ENCODE assay signal across 20 cellular contexts in the genomic region with DNA sequence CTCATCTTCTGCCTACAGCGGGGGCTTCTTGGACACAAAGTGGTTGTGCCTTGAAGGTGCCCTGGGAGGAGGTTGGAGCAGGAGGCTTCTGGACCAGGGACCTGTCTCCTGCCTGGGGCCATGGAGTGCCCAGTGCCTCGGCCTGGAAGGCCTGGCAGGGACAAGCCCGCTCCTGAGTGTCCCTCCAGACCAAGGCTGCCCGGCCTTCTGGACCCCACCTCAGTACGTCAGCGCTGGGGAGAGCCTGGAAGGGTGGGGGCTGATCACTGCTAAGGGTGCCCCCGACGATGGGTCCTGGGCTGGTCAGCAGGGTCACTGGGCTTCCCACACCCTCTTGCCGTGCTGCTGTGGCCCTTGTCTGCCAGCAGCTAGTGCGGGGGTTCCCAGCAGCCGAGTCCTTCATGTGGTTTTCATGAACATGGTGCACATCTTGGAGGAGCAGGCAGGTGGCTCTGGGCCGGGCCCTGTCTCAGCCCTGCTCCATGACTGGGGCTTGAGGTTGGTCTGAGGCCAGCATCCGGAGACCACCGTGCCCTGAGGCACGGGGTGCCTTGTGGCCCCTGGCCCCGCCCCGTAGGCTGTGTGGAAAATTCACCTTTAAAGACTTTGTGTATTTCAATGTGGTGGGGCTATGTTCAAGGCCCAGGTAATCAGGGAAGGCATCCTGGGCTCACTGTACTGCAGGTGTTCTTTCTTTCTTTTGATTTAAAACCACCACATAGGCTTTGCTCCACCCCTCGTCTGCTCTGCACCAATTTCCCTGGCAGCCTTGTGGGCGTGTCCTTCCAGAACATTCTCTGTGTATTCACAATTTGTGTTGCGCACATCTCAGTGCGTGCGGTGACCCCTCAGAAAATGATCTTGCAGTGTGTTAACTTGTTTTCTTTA. TPM values are rescaled to one million over a fixed set of nuclear protein-coding genes. Genes with fewer than 3 reads are reported as not detected.
DNase-seq lines count a peak whose midpoint lies in the region; ATAC-seq and TF ChIP-seq lines count a peak whose summit lies in the region.
"Had no signal": no experiment of that assay in that cellular context is flagged by ENCODE, and none has a peak within 500 bp of the region (broad histone marks: within the 10 kb centered on the region; RNA-seq: fewer than 3 reads in every experiment).

No MANE protein-coding gene starts in this region.

- intact Hi-C loops in CD4-positive, alpha-beta T cell (cut with DNase I, micrococcal nuclease), result no loop called here
- intact Hi-C loops in activated T-helper 1 cell treated with anti-CD3 and anti-CD28 coated beads, Interleukin-12 subunit alpha, Interleukin-12 subunit beta, Interleukin-2, Interleukin-4 antibody, amounts not matched to agents 30 ng/mL and 10 ng/mL and 1 ng/mL, durations not matched to agents 14 hours and 24 hours and 36 hours (cut with micrococcal nuclease), result no loop called here
- intact Hi-C loops in naive thymus-derived CD4-positive, alpha-beta T cell (cut with micrococcal nuclease), result loop anchor here in 1 of 2 donors (2.0 kb wide), 1 partner anchor 18 kb away; no protein-coding TSS in a partner anchor

- H3K27me3 ChIP-seq in CD4-positive, CD25-positive, alpha-beta regulatory T cell (ENCODE audit: control insufficient read depth, insufficient read depth, low read length), result no peaks in the 10 kb centered on the region
- H3K27me3 ChIP-seq in CD4-positive, alpha-beta T cell (ENCODE audit: control insufficient read depth, insufficient read depth, low read length), result no peaks in the 10 kb centered on the region
- H3K27me3 ChIP-seq in naive thymus-derived CD4-positive, alpha-beta T cell (ENCODE audit: control insufficient read depth in 2 of 2, insufficient read depth in 2 of 2, low read length in 2 of 2), result no peaks in the 10 kb centered on the region
- H3K27me3 ChIP-seq: dorsolateral prefrontal cortex had no signal

- no peak overlapping the region for H3K4me3 ChIP-seq in CD4-positive, CD25-positive, alpha-beta regulatory T cell (ENCODE audit: low read depth, low read length)
- H3K4me3 ChIP-seq in naive thymus-derived CD4-positive, alpha-beta T cell (ENCODE audit: low read length), result no peak overlapping the region
- H3K4me3 ChIP-seq: dorsolateral prefrontal cortex, thoracic aorta had no signal

- H3K4me3 Mint-ChIP-seq in CD4-positive, CD25-positive, alpha-beta regulatory T cell, result no peak overlapping the region
- H3K4me3 Mint-ChIP-seq in CD4-positive, alpha-beta T cell, result no peak overlapping the region
- no peak overlapping the region for H3K4me3 Mint-ChIP-seq in activated T-helper 1 cell treated with anti-CD3 and anti-CD28 coated beads, Interleukin-12 subunit alpha, Interleukin-12 subunit beta, Interleukin-2, Interleukin-4 antibody, amounts not matched to agents 30 ng/mL and 10 ng/mL and 1 ng/mL, durations not matched to agents 14 hours and 24 hours and 36 hours
- peak overlapping the region in 9 of 10 donors; percentile 5 to 79 (median 62) for H3K4me3 Mint-ChIP-seq in naive thymus-derived CD4-positive, alpha-beta T cell
- H3K4me3 Mint-ChIP-seq: mesothelial cell of epicardium, nephron had no signal

- no peaks in the 10 kb centered on the region for H3K9me3 Mint-ChIP-seq in CD4-positive, CD25-positive, alpha-beta regulatory T cell
- H3K9me3 Mint-ChIP-seq in CD4-positive, alpha-beta T cell, result no peaks in the 10 kb centered on the region
- no peaks in the 10 kb centered on the region for H3K9me3 Mint-ChIP-seq in activated T-helper 1 cell treated with anti-CD3 and anti-CD28 coated beads, Interleukin-12 subunit alpha, Interleukin-12 subunit beta, Interleukin-2, Interleukin-4 antibody, amounts not matched to agents 30 ng/mL and 10 ng/mL and 1 ng/mL, durations not matched to agents 14 hours and 24 hours and 36 hours
- H3K9me3 Mint-ChIP-seq in naive thymus-derived CD4-positive, alpha-beta T cell, result no peaks in the 10 kb centered on the region

- peaks cover 13% of the 10 kb centered on the region for H3K4me1 ChIP-seq in CD4-positive, CD25-positive, alpha-beta regulatory T cell (ENCODE audit: control insufficient read depth, insufficient read depth, low read length, poor library complexity, severe bottlenecking)
- H3K4me1 ChIP-seq in naive thymus-derived CD4-positive, alpha-beta T cell (ENCODE audit: control insufficient read depth in 2 of 2, insufficient read depth in 2 of 2, low read length in 2 of 2), result peaks cover 0 to 44% of the 10 kb centered on the region in 2 donors

- H3K36me3 ChIP-seq in CD4-positive, CD25-positive, alpha-beta regulatory T cell (ENCODE audit: control insufficient read depth, insufficient read depth, low read length), result peaks cover 5% of the 10 kb centered on the region
- H3K36me3 ChIP-seq in naive thymus-derived CD4-positive, alpha-beta T cell (ENCODE audit: control insufficient read depth in 2 of 3, insufficient read depth in 3 of 3, low read length in 3 of 3), result peaks cover 0 to 19% (median 0%) of the 10 kb centered on the region in 3 experiments

- DNase-seq in CD4-positive, CD25-positive, alpha-beta regulatory T cell, result peak in 1 of 3 donors; percentile 27
- no peak for DNase-seq in CD4-positive, alpha-beta T cell
- no peak for DNase-seq in activated T-helper 1 cell treated with anti-CD3 and anti-CD28 coated beads, Interleukin-12 subunit alpha, Interleukin-12 subunit beta, Interleukin-2, Interleukin-4 antibody, amounts not matched to agents 30 ng/mL and 10 ng/mL and 1 ng/mL, durations not matched to agents 14 hours and 24 hours and 36 hours (ENCODE audit: low spot score)
- DNase-seq in naive thymus-derived CD4-positive, alpha-beta T cell, result peak in 5 of 9 donors; percentile 31 to 47 (median 36)
- no peak for DNase-seq in activated effector memory CD4-positive, alpha-beta T cell treated with anti-CD3 and anti-CD28 coated beads, Interleukin-2, amount 50 U/mL, for 16 hours
- DNase-seq: activated gamma-delta T cell treated with Interleukin-2 at 50 U/mL for 16 hours, dorsolateral prefrontal cortex, GF-D8, head of caudate nucleus, left colon, NCI-H1105 treated with DMSO at 0.1 percent for 48 hours, NCI-H2081, PC-3, SHP77 treated with DMSO at 0.1 percent for 48 hours, SW 1271 had no signal

- H3K9me3 ChIP-seq in CD4-positive, CD25-positive, alpha-beta regulatory T cell (ENCODE audit: control insufficient read depth in 2 of 2, low read length in 2 of 2), result no peaks in the 10 kb centered on the region
- H3K9me3 ChIP-seq in CD4-positive, alpha-beta T cell (ENCODE audit: control insufficient read depth, low read length), result no peaks in the 10 kb centered on the region
- H3K9me3 ChIP-seq in naive thymus-derived CD4-positive, alpha-beta T cell (ENCODE audit: control insufficient read depth in 2 of 3, low read length in 3 of 3), result no peaks in the 10 kb centered on the region
- H3K9me3 ChIP-seq: thoracic aorta had no signal

- H3K27ac ChIP-seq in CD4-positive, CD25-positive, alpha-beta regulatory T cell (ENCODE audit: insufficient read depth, low read length, poor library complexity, severe bottlenecking), result no peak overlapping the region
- peak overlapping the region; percentile 53 for H3K27ac ChIP-seq in CD4-positive, alpha-beta T cell (ENCODE audit: low read depth, low read length)
- peak overlapping the region; percentile 61 for H3K27ac ChIP-seq in naive thymus-derived CD4-positive, alpha-beta T cell (ENCODE audit: low read depth, low read length)
- H3K27ac ChIP-seq: dorsolateral prefrontal cortex, thoracic aorta had no signal

- no peaks in the 10 kb centered on the region for H3K27me3 Mint-ChIP-seq in CD4-positive, CD25-positive, alpha-beta regulatory T cell
- H3K27me3 Mint-ChIP-seq in CD4-positive, alpha-beta T cell, result no peaks in the 10 kb centered on the region
- no peaks in the 10 kb centered on the region for H3K27me3 Mint-ChIP-seq in activated T-helper 1 cell treated with anti-CD3 and anti-CD28 coated beads, Interleukin-12 subunit alpha, Interleukin-12 subunit beta, Interleukin-2, Interleukin-4 antibody, amounts not matched to agents 30 ng/mL and 10 ng/mL and 1 ng/mL, durations not matched to agents 14 hours and 24 hours and 36 hours (ENCODE audit: insufficient read depth)
- H3K27me3 Mint-ChIP-seq in naive thymus-derived CD4-positive, alpha-beta T cell, result no peaks in the 10 kb centered on the region

- CTCF ChIA-PET in CD4-positive, alpha-beta T cell (lab: Charles Lee), result no interaction called here
- CTCF ChIA-PET in naive thymus-derived CD4-positive, alpha-beta T cell (lab: Charles Lee), result no interaction called here

- TF ChIP-seq CTCF in CD4-positive, alpha-beta T cell (IDR thresholded peaks at IDR 0.05), result no peak

- H3K4me1 Mint-ChIP-seq in CD4-positive, CD25-positive, alpha-beta regulatory T cell, result peaks cover 5 to 34% (median 6%) of the 10 kb centered on the region in 4 donors
- peaks cover 47% of the 10 kb centered on the region for H3K4me1 Mint-ChIP-seq in CD4-positive, alpha-beta T cell (ENCODE audit: low read depth)
- H3K4me1 Mint-ChIP-seq in activated T-helper 1 cell treated with anti-CD3 and anti-CD28 coated beads, Interleukin-12 subunit alpha, Interleukin-12 subunit beta, Interleukin-2, Interleukin-4 antibody, amounts not matched to agents 30 ng/mL and 10 ng/mL and 1 ng/mL, durations not matched to agents 14 hours and 24 hours and 36 hours (ENCODE audit: low read depth), result peaks cover 27% of the 10 kb centered on the region
- peaks cover 33 to 56% (median 43%) of the 10 kb centered on the region in 7 donors for H3K4me1 Mint-ChIP-seq in naive thymus-derived CD4-positive, alpha-beta T cell
- H3K4me1 Mint-ChIP-seq: mesothelial cell of epicardium, nephron had no signal

- ATAC-seq in CD4-positive, CD25-positive, alpha-beta regulatory T cell (ENCODE audit: low read depth in 2 of 2), result no peak
- ATAC-seq in CD4-positive, alpha-beta T cell (ENCODE audit: poor library complexity), result peak; percentile 68
- ATAC-seq in naive thymus-derived CD4-positive, alpha-beta T cell, result peak; percentile 57
- ATAC-seq in GM19324 (IDR thresholded peaks at IDR 0.05; ENCODE audit: low FRiP score, unreplicated experiment) (no peak), GM21737 (IDR thresholded peaks at IDR 0.05; ENCODE audit: unreplicated experiment) (no peak)
- ATAC-seq: left colon, PC-3 had no signal

- H3K27ac Mint-ChIP-seq in CD4-positive, CD25-positive, alpha-beta regulatory T cell, result peak overlapping the region; percentile 32 to 76 (median 69)
- H3K27ac Mint-ChIP-seq in CD4-positive, alpha-beta T cell, result peak overlapping the region; percentile 84
- peak overlapping the region; percentile 4 for H3K27ac Mint-ChIP-seq in activated T-helper 1 cell treated with anti-CD3 and anti-CD28 coated beads, Interleukin-12 subunit alpha, Interleukin-12 subunit beta, Interleukin-2, Interleukin-4 antibody, amounts not matched to agents 30 ng/mL and 10 ng/mL and 1 ng/mL, durations not matched to agents 14 hours and 24 hours and 36 hours
- peak overlapping the region; percentile 42 to 95 (median 82) for H3K27ac Mint-ChIP-seq in naive thymus-derived CD4-positive, alpha-beta T cell
- H3K27ac Mint-ChIP-seq: mesothelial cell of epicardium, nephron had no signal

- POLR2A ChIA-PET in CD4-positive, alpha-beta T cell (lab: Charles Lee), result no interaction called here
- POLR2A ChIA-PET in naive thymus-derived CD4-positive, alpha-beta T cell (lab: Charles Lee), result no interaction called here

- H3K36me3 Mint-ChIP-seq in CD4-positive, CD25-positive, alpha-beta regulatory T cell, result peaks cover 12% of the 10 kb centered on the region
- H3K36me3 Mint-ChIP-seq in CD4-positive, alpha-beta T cell (ENCODE audit: low read depth), result peaks cover 41% of the 10 kb centered on the region
- H3K36me3 Mint-ChIP-seq in activated T-helper 1 cell treated with anti-CD3 and anti-CD28 coated beads, Interleukin-12 subunit alpha, Interleukin-12 subunit beta, Interleukin-2, Interleukin-4 antibody, amounts not matched to agents 30 ng/mL and 10 ng/mL and 1 ng/mL, durations not matched to agents 14 hours and 24 hours and 36 hours (ENCODE audit: low read depth), result peaks cover 21% of the 10 kb centered on the region
- peaks cover 0 to 19% (median 8%) of the 10 kb centered on the region in 5 donors for H3K36me3 Mint-ChIP-seq in naive thymus-derived CD4-positive, alpha-beta T cell

RNA-seq across cellular contexts. Expression of gene MGRN1, which starts 22.4 kb away (rescaled TPM):
- total RNA-seq in CD4-positive, CD25-positive, alpha-beta regulatory T cell, result 78.2 TPM
- polyA plus RNA-seq in CD4-positive, CD25-positive, alpha-beta regulatory T cell, result 1 to 10 TPM; 2.5 to 4.7 (median 4.4) TPM
- total RNA-seq in CD4-positive, alpha-beta T cell, result 10 to 100 TPM; 45.9 to 48.6 TPM
- 110 and 119 TPM in 2 replicates for total RNA-seq in activated T-helper 1 cell treated with anti-CD3 and anti-CD28 coated beads, Interleukin-12 subunit alpha, Interleukin-12 subunit beta, Interleukin-2, Interleukin-4 antibody, amounts not matched to agents 30 ng/mL and 10 ng/mL and 1 ng/mL, durations not matched to agents 14 hours and 24 hours and 36 hours
- total RNA-seq in naive thymus-derived CD4-positive, alpha-beta T cell, result 100 to 1,000 TPM in 1 of 5 experiments, 10 to 100 TPM in 4; 62.6 to 103 (median 81.2) TPM
- 1 to 10 TPM; 4.9 to 10.0 TPM for polyA plus RNA-seq in naive thymus-derived CD4-positive, alpha-beta T cell

RNA-seq across cellular contexts. Expression of gene UBALD1, which starts 32.3 kb away (rescaled TPM):
- total RNA-seq in CD4-positive, CD25-positive, alpha-beta regulatory T cell, result 53.7 TPM
- polyA plus RNA-seq in CD4-positive, CD25-positive, alpha-beta regulatory T cell, result 1 to 10 TPM; 5.1 to 7.3 (median 5.4) TPM
- 10 to 100 TPM; 17.5 to 19.3 TPM for total RNA-seq in CD4-positive, alpha-beta T cell
- 23.1 and 26.2 TPM in 2 replicates for total RNA-seq in activated T-helper 1 cell treated with anti-CD3 and anti-CD28 coated beads, Interleukin-12 subunit alpha, Interleukin-12 subunit beta, Interleukin-2, Interleukin-4 antibody, amounts not matched to agents 30 ng/mL and 10 ng/mL and 1 ng/mL, durations not matched to agents 14 hours and 24 hours and 36 hours
- 10 to 100 TPM; 21.8 to 36.5 (median 29.7) TPM for total RNA-seq in naive thymus-derived CD4-positive, alpha-beta T cell
- polyA plus RNA-seq in naive thymus-derived CD4-positive, alpha-beta T cell, result 1 to 10 TPM; 1.6 to 2.5 TPM

RNA-seq across cellular contexts. Expression of gene NUDT16L1, which starts 46.3 kb away (rescaled TPM):
- 43.7 TPM for total RNA-seq in CD4-positive, CD25-positive, alpha-beta regulatory T cell
- 100 to 1,000 TPM in 1 of 4 donors, 10 to 100 TPM in 3; 77.8 to 110 (median 91.5) TPM for polyA plus RNA-seq in CD4-positive, CD25-positive, alpha-beta regulatory T cell
- 10 to 100 TPM; 75.2 to 78.9 TPM for total RNA-seq in CD4-positive, alpha-beta T cell
- 39.9 and 41.9 TPM in 2 replicates for total RNA-seq in activated T-helper 1 cell treated with anti-CD3 and anti-CD28 coated beads, Interleukin-12 subunit alpha, Interleukin-12 subunit beta, Interleukin-2, Interleukin-4 antibody, amounts not matched to agents 30 ng/mL and 10 ng/mL and 1 ng/mL, durations not matched to agents 14 hours and 24 hours and 36 hours
- 10 to 100 TPM; 42.8 to 65.4 (median 53.3) TPM for total RNA-seq in naive thymus-derived CD4-positive, alpha-beta T cell
- polyA plus RNA-seq in naive thymus-derived CD4-positive, alpha-beta T cell, result 100 to 1,000 TPM; 104 to 133 TPM

Comparison
In these comparisons a context has a peak if more than half of its experiments do, and no peak if none do; other contexts are left out.
1. ATAC-seq: peak in CD4-positive, alpha-beta T cell (single experiment) and naive thymus-derived CD4-positive, alpha-beta T cell (single experiment); none in CD4-positive, CD25-positive, alpha-beta regulatory T cell (0 of 2), GM19324 (single experiment) and GM21737 (single experiment).
2. DNase-seq: peak in naive thymus-derived CD4-positive, alpha-beta T cell (5 of 9); none in CD4-positive, alpha-beta T cell (0 of 10), activated T-helper 1 cell treated with anti-CD3 and anti-CD28 coated beads, Interleukin-12 subunit alpha, Interleukin-12 subunit beta, Interleukin-2, Interleukin-4 antibody, amounts not matched to agents 30 ng/mL and 10 ng/mL and 1 ng/mL, durations not matched to agents 14 hours and 24 hours and 36 hours (single experiment) and activated effector memory CD4-positive, alpha-beta T cell treated with anti-CD3 and anti-CD28 coated beads, Interleukin-2, amount 50 U/mL, for 16 hours (single experiment).
3. H3K27ac Mint-ChIP-seq: peak in every context shown above with its lines; median percentile 84 in CD4-positive, alpha-beta T cell; 82 in naive thymus-derived CD4-positive, alpha-beta T cell; 69 in CD4-positive, CD25-positive, alpha-beta regulatory T cell; 4 in activated T-helper 1 cell treated with anti-CD3 and anti-CD28 coated beads, Interleukin-12 subunit alpha, Interleukin-12 subunit beta, Interleukin-2, Interleukin-4 antibody, amounts not matched to agents 30 ng/mL and 10 ng/mL and 1 ng/mL, durations not matched to agents 14 hours and 24 hours and 36 hours.
4. H3K4me3 Mint-ChIP-seq: peak in naive thymus-derived CD4-positive, alpha-beta T cell (9 of 10); none in CD4-positive, CD25-positive, alpha-beta regulatory T cell (0 of 4), CD4-positive, alpha-beta T cell (single experiment) and activated T-helper 1 cell treated with anti-CD3 and anti-CD28 coated beads, Interleukin-12 subunit alpha, Interleukin-12 subunit beta, Interleukin-2, Interleukin-4 antibody, amounts not matched to agents 30 ng/mL and 10 ng/mL and 1 ng/mL, durations not matched to agents 14 hours and 24 hours and 36 hours (single experiment).